ENCODE assay signal across 1 cellular context in genomic region chr20:47501483-47502270, GRCh38.
TF ChIP-seq lines count a peak whose summit lies in the region.

TSS of gene NCOA3 (plus strand) at chr20:47501887. CDS start at chr20:47622248, 120,361 bp downstream.

TF ChIP-seq in HepG2, 621 proteins besides CTCF, POLR2A, EP300 and RAD21 (continued from another document and continues in another):
- TF ChIP-seq ZNF597 (CRISPR knock-in tag; IDR thresholded peaks at IDR 0.05) (peak; percentile 98; the same call in 1 of the 2 replicates), ZNF160 (CRISPR knock-in tag; IDR thresholded peaks at IDR 0.05) (peak; percentile 97), ZNF18 (CRISPR knock-in tag; IDR thresholded peaks at IDR 0.05; ENCODE audit: insufficient replicate concordance) (peak; percentile 83), ARHGAP35 (CRISPR knock-in tag; IDR thresholded peaks at IDR 0.05; ENCODE audit: borderline replicate concordance) (peak; percentile 91; the same call in 1 of the 2 replicates), PITX1 (CRISPR knock-in tag; IDR thresholded peaks at IDR 0.05) (peak; percentile 98), MXD4 (CRISPR knock-in tag; IDR thresholded peaks at IDR 0.05) (peak; percentile 96), TFDP1 (CRISPR knock-in tag; IDR thresholded peaks at IDR 0.05; ENCODE audit: borderline replicate concordance) (peak; percentile 82; the same call in 1 of the 2 replicates), TAF1 (CRISPR knock-in tag; IDR thresholded peaks at IDR 0.05) (peak; percentile 99), MLX (CRISPR knock-in tag; IDR thresholded peaks at IDR 0.05) (peak; percentile 77; the same call in 1 of the 2 replicates), ZFP37 (CRISPR knock-in tag; IDR thresholded peaks at IDR 0.05; ENCODE audit: borderline replicate concordance) (peak; percentile 73; the same call in 1 of the 2 replicates), ZMYM2 (CRISPR knock-in tag; IDR thresholded peaks at IDR 0.05) (no peak; the same call in 1 of the 2 replicates), RBM39 (IDR thresholded peaks at IDR 0.05; ENCODE audit: low read depth, low read length, poor library complexity, severe bottlenecking) (peak; percentile 74), ZFP90 (CRISPR knock-in tag; IDR thresholded peaks at IDR 0.05; ENCODE audit: borderline replicate concordance) (peak; percentile 93; the same call in 1 of the 2 replicates), GRHL1 (CRISPR knock-in tag; conservative IDR thresholded peaks at IDR 0.05) (no peak), CREM (IDR thresholded peaks at IDR 0.05) (peak; percentile 74; the same call in 1 of the 2 replicates), CREM (CRISPR knock-in tag; IDR thresholded peaks at IDR 0.05) (no peak; the same call in 1 of the 2 replicates), ARNT2 (CRISPR knock-in tag; IDR thresholded peaks at IDR 0.05; ENCODE audit: low read depth) (peak; percentile 99), ZNF333 (CRISPR knock-in tag; IDR thresholded peaks at IDR 0.05; ENCODE audit: borderline replicate concordance) (peak; percentile 99), RFX3 (CRISPR knock-in tag; IDR thresholded peaks at IDR 0.05) (peak; percentile 35; the same call in 1 of the 2 replicates), RXRB (CRISPR knock-in tag; IDR thresholded peaks at IDR 0.05; ENCODE audit: borderline replicate concordance) (peak; percentile 76; the same call in 1 of the 2 replicates), ZNF691 (CRISPR knock-in tag; IDR thresholded peaks at IDR 0.05; ENCODE audit: borderline replicate concordance, low read depth) (peak; percentile 89), ZKSCAN1 (IDR thresholded peaks at IDR 0.05; ENCODE audit: low read length) (no peak), ATF7 (IDR thresholded peaks at IDR 0.05) (no peak), ATF7 (CRISPR knock-in tag; IDR thresholded peaks at IDR 0.05) (peak; percentile 80; the same call in 1 of the 2 replicates), SRF (IDR thresholded peaks at IDR 0.05; ENCODE audit: low read depth, low read length) (peak; percentile 59; the same call in 1 of the 2 replicates), ZC3H13 (CRISPR knock-in tag; IDR thresholded peaks at IDR 0.05) (peak; percentile 28; the same call in 1 of the 2 replicates), ZNF510 (CRISPR knock-in tag; IDR thresholded peaks at IDR 0.05; ENCODE audit: low read depth) (0 out of 2 replicates have a peak, but pooled peaks have one; percentile 39), PPARG (CRISPR knock-in tag; conservative IDR thresholded peaks at IDR 0.05) (peak; percentile 83), DMTF1 (CRISPR knock-in tag; IDR thresholded peaks at IDR 0.05) (no peak), ZNF746 (CRISPR knock-in tag; IDR thresholded peaks at IDR 0.05) (peak; percentile 88)
- TF ChIP-seq, protein P1, sequence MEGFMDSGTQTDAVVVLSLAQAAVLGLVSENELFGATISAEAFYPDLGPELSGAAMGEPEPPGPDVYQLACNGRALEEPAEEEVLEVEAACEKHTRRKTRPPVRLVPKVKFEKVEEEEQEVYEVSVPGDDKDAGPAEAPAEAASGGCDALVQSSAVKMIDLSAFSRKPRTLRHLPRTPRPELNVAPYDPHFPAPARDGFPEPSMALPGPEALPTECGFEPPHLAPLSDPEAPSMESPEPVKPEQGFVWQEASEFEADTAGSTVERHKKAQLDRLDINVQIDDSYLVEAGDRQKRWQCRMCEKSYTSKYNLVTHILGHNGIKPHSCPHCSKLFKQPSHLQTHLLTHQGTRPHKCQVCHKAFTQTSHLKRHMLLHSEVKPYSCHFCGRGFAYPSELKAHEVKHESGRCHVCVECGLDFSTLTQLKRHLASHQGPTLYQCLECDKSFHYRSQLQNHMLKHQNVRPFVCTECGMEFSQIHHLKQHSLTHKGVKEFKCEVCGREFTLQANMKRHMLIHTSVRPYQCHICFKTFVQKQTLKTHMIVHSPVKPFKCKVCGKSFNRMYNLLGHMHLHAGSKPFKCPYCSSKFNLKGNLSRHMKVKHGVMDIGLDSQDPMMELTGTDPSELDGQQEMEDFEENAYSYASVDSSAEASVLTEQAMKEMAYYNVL (CRISPR knock-in tag; IDR thresholded peaks at IDR 0.05; ENCODE audit: borderline replicate concordance), result peak; percentile 98
- TF ChIP-seq, protein P2, sequence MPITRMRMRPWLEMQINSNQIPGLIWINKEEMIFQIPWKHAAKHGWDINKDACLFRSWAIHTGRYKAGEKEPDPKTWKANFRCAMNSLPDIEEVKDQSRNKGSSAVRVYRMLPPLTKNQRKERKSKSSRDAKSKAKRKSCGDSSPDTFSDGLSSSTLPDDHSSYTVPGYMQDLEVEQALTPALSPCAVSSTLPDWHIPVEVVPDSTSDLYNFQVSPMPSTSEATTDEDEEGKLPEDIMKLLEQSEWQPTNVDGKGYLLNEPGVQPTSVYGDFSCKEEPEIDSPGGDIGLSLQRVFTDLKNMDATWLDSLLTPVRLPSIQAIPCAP (CRISPR knock-in tag; IDR thresholded peaks at IDR 0.05; ENCODE audit: low read depth), result no peak; the same call in none of the 2 replicates
- TF ChIP-seq, protein P3, sequence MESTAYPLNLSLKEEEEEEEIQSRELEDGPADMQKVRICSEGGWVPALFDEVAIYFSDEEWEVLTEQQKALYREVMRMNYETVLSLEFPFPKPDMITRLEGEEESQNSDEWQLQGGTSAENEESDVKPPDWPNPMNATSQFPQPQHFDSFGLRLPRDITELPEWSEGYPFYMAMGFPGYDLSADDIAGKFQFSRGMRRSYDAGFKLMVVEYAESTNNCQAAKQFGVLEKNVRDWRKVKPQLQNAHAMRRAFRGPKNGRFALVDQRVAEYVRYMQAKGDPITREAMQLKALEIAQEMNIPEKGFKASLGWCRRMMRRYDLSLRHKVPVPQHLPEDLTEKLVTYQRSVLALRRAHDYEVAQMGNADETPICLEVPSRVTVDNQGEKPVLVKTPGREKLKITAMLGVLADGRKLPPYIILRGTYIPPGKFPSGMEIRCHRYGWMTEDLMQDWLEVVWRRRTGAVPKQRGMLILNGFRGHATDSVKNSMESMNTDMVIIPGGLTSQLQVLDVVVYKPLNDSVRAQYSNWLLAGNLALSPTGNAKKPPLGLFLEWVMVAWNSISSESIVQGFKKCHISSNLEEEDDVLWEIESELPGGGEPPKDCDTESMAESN (CRISPR knock-in tag; conservative IDR thresholded peaks at IDR 0.05), result peak; percentile 99
- TF ChIP-seq, protein P4, sequence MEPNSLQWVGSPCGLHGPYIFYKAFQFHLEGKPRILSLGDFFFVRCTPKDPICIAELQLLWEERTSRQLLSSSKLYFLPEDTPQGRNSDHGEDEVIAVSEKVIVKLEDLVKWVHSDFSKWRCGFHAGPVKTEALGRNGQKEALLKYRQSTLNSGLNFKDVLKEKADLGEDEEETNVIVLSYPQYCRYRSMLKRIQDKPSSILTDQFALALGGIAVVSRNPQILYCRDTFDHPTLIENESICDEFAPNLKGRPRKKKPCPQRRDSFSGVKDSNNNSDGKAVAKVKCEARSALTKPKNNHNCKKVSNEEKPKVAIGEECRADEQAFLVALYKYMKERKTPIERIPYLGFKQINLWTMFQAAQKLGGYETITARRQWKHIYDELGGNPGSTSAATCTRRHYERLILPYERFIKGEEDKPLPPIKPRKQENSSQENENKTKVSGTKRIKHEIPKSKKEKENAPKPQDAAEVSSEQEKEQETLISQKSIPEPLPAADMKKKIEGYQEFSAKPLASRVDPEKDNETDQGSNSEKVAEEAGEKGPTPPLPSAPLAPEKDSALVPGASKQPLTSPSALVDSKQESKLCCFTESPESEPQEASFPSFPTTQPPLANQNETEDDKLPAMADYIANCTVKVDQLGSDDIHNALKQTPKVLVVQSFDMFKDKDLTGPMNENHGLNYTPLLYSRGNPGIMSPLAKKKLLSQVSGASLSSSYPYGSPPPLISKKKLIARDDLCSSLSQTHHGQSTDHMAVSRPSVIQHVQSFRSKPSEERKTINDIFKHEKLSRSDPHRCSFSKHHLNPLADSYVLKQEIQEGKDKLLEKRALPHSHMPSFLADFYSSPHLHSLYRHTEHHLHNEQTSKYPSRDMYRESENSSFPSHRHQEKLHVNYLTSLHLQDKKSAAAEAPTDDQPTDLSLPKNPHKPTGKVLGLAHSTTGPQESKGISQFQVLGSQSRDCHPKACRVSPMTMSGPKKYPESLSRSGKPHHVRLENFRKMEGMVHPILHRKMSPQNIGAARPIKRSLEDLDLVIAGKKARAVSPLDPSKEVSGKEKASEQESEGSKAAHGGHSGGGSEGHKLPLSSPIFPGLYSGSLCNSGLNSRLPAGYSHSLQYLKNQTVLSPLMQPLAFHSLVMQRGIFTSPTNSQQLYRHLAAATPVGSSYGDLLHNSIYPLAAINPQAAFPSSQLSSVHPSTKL (CRISPR knock-in tag; IDR thresholded peaks at IDR 0.05), result peak; percentile 91
- TF ChIP-seq, protein P5, sequence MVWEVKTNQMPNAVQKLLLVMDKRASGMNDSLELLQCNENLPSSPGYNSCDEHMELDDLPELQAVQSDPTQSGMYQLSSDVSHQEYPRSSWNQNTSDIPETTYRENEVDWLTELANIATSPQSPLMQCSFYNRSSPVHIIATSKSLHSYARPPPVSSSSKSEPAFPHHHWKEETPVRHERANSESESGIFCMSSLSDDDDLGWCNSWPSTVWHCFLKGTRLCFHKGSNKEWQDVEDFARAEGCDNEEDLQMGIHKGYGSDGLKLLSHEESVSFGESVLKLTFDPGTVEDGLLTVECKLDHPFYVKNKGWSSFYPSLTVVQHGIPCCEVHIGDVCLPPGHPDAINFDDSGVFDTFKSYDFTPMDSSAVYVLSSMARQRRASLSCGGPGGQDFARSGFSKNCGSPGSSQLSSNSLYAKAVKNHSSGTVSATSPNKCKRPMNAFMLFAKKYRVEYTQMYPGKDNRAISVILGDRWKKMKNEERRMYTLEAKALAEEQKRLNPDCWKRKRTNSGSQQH (CRISPR knock-in tag; IDR thresholded peaks at IDR 0.05; ENCODE audit: low read depth), result peak; percentile 96
